8 cellular contexts compared by ENCODE assay signal in the genomic region with DNA sequence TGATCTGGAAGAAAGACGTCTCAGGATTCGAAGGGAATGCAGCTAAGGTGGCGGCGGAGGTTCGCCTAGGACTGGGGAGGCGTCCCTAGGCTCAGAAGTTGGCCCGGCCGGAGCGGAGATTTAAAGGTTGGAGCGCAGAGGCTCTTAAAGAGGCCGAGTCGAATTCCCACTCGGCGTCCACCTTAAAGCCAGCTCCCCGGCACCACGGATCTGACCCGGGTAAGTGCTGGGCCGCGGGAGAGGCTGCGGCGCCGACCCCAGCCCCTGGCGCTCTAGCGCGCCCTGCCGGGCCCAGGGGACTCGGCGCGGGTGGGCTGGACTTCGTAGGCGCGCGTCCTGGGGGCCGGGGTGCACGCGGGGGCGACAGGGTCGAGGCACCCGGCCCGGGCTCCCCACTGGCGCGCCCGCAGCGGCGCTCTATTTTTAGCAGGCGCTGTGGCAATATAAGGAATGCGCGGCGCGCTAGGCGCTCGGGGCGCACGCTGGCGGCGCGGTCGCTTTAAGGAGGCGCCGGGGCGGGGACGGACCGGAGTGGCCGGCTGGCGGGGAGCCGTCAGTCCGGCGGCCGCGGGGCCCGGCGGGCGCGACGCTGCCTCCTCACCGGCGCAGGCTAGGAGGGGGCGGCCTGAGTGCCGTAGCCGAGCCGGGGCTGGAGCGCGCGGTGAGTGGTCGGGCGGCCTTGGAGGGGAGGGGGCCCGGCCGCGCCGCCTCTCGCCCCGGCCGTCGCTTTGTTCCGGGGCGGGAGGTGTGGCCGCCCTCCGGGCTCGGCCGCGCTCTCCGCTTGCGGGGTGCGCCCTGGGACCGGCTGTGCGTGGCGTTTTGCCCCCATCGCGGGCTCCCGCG. TPM values are rescaled to one million over a fixed set of nuclear protein-coding genes. Genes with fewer than 3 reads are reported as not detected.
A peak's percentile ranks its signal among the peaks of the same experiment; 100 is the strongest.
DNase-seq lines count a peak whose midpoint lies in the region; ATAC-seq, FAIRE-seq and TF ChIP-seq lines count a peak whose summit lies in the region.

Gene MRAS (plus strand): TSS at position 473 of the 843 bp plus-strand sequence. CDS start 24,305 bp downstream, outside the sequence.

- peak within 1 kb of the TSS; percentile 13 for H2AK5ac ChIP-seq in trophoblast cell (ENCODE audit: low read length)

- ATAC-seq in GM12878, result no peak

- H3K36me3 ChIP-seq in CD8-positive, alpha-beta memory T cell (ENCODE audit: insufficient read depth, low read length), result no peaks in the 10 kb centered on the region
- H3K36me3 ChIP-seq in Peyer's patch (no peaks in the 10 kb centered on the region), GM12878 (ENCODE audit: control insufficient read depth in 2 of 2, insufficient read depth in 2 of 2, low read length in 1 of 2) (no peaks in the 10 kb centered on the region), trophoblast cell (ENCODE audit: control insufficient read depth in 1 of 2, insufficient read depth in 2 of 2, low read length in 2 of 2) (peaks cover 0 to 2% of the 10 kb centered on the region in 2 experiments)

- H2AFZ ChIP-seq in GM12878 (ENCODE audit: control insufficient read depth, low read depth, low read length) (no peak within 1 kb of the TSS), trophoblast cell (ENCODE audit: insufficient read depth, low read length, poor library complexity) (peak within 1 kb of the TSS; percentile 80)

- TF ChIP-seq EP300 in GM12878 (IDR thresholded peaks at IDR 0.05; ENCODE audit: borderline replicate concordance in 1 of 2, control insufficient read depth in 1 of 2, low read depth in 2 of 2, low read length in 2 of 2), result no peak

- POLR2A ChIA-PET in CD8-positive, alpha-beta memory T cell (lab: Charles Lee), result no interaction called here
- POLR2A ChIA-PET in GM12878 (lab: Charles Lee), result no interaction called here

- H3K4me1 Mint-ChIP-seq in CD8-positive, alpha-beta memory T cell, result peaks cover 7 to 13% (median 11%) of the 10 kb centered on the region in 3 donors

- BruUV-seq in GM12878 (replicated peaks; lab: Mats Ljungman, UMichigan), result no TSS peak

- peak within 1 kb of the TSS; percentile 84 for H3K14ac ChIP-seq in trophoblast cell (ENCODE audit: low read length)

- FAIRE-seq in GM12878 (lab: Jason Lieb, UNC), result no peak

- H3K4ac ChIP-seq in trophoblast cell (ENCODE audit: low read depth, low read length), result peak within 1 kb of the TSS; percentile 43

- no peaks in the 10 kb centered on the region for H3K36me3 Mint-ChIP-seq in CD8-positive, alpha-beta memory T cell

- TF ChIP-seq POLR2A in Peyer's patch (IDR thresholded peaks at IDR 0.05), result no peak
- no peak for TF ChIP-seq POLR2A in GM12878 (IDR thresholded peaks at IDR 0.05; ENCODE audit: low read depth, low read length)

- peak within 1 kb of the TSS; percentile 93 for H4K12ac ChIP-seq in trophoblast cell (ENCODE audit: low read depth, low read length)

- peak within 1 kb of the TSS; percentile 18 for H2BK5ac ChIP-seq in trophoblast cell (ENCODE audit: low read depth, low read length, poor library complexity)

- peak within 1 kb of the TSS; percentile 42; the same call in 1 of the 2 replicates for H3K4me2 ChIP-seq in GM12878 (ENCODE audit: control insufficient read depth, insufficient read depth)
- H3K4me2 ChIP-seq in trophoblast cell (ENCODE audit: low read length), result peak within 1 kb of the TSS; percentile 54

- in situ Hi-C loops in GM12878 (cut with MboI), result no loop called here

- RAD21 ChIA-PET in GM12878 (lab: Charles Lee; ENCODE audit: unreplicated experiment), result interaction anchor here (1.6 kb wide), 1 partner anchor 20 kb away, joined by 3 read pairs; no protein-coding TSS in a partner anchor

- DNase-seq in CD8-positive, alpha-beta memory T cell, result peak in 2 of 5 donors; percentile 14 to 31
- DNase-seq in HPDE6-E6E7 (ENCODE audit: extremely low spot score), result peak; percentile 34
- DNase-seq in Peyer's patch, result peak in 2 of 3 donors; percentile 69 to 71
- no peak for DNase-seq in GM12878 (ENCODE audit: low read depth, low spot score)
- DNase-seq in hepatic stellate cell (ENCODE audit: low spot score), result peak; percentile 75
- DNase-seq in trophoblast cell, result peak; percentile 71 to 85
- DNase-seq in NCI-H187 treated with DMSO at 0.1 percent for 48 hours (lab: John Stamatoyannopoulos, UW), result no peak
- no peak for DNase-seq in effector CD8-positive, alpha-beta T cell (lab: John Stamatoyannopoulos, UW)

- peak within 1 kb of the TSS; percentile 62 for H3K4me3 ChIP-seq in CD8-positive, alpha-beta memory T cell (ENCODE audit: low read length)
- peak within 1 kb of the TSS; percentile 49 to 75 (median 65) for H3K4me3 ChIP-seq in Peyer's patch
- H3K4me3 ChIP-seq in GM12878, result no peak within 1 kb of the TSS
- H3K4me3 ChIP-seq in trophoblast cell (ENCODE audit: low read depth, low read length), result peak within 1 kb of the TSS; percentile 79

- H4K91ac ChIP-seq in trophoblast cell (ENCODE audit: low read depth, low read length), result peak within 1 kb of the TSS; percentile 74

- H4K8ac ChIP-seq in trophoblast cell (ENCODE audit: low read depth, low read length), result peak within 1 kb of the TSS; percentile 88

- no peaks in the 10 kb centered on the region for H3K4me1 ChIP-seq in CD8-positive, alpha-beta memory T cell (ENCODE audit: insufficient read depth, low read length)
- H3K4me1 ChIP-seq in Peyer's patch, result no peaks in the 10 kb centered on the region
- no peaks in the 10 kb centered on the region for H3K4me1 ChIP-seq in GM12878 (ENCODE audit: control insufficient read depth, insufficient read depth, low read length)
- peaks cover 8 to 14% of the 10 kb centered on the region in 2 experiments for H3K4me1 ChIP-seq in trophoblast cell (ENCODE audit: control insufficient read depth in 1 of 2, insufficient read depth in 2 of 2, low read length in 2 of 2)

- H3K27ac Mint-ChIP-seq in CD8-positive, alpha-beta memory T cell, result peak within 1 kb of the TSS in 2 of 8 donors; percentile 54 to 83

- CTCF ChIA-PET in CD8-positive, alpha-beta memory T cell (lab: Charles Lee), result interaction anchor here (1.5 kb wide), 1 partner anchor 20 kb away, joined by 4 read pairs; no protein-coding TSS in a partner anchor
- CTCF ChIA-PET in GM12878 (lab: Yijun Ruan, JAX), result no interaction called here

- no peaks in the 10 kb centered on the region for H3K9me3 ChIP-seq in CD8-positive, alpha-beta memory T cell (ENCODE audit: low read length)
- H3K9me3 ChIP-seq in Peyer's patch, result no peaks in the 10 kb centered on the region
- H3K9me3 ChIP-seq in GM12878 (replicated peaks; ENCODE audit: control insufficient read depth, insufficient read depth, low read length), result no peaks in the 10 kb centered on the region
- H3K9me3 ChIP-seq in trophoblast cell (ENCODE audit: insufficient read depth, low read depth, low read length), result no peaks in the 10 kb centered on the region

- H3K23ac ChIP-seq in trophoblast cell (ENCODE audit: low read length), result no peak within 1 kb of the TSS

- H3K18ac ChIP-seq in trophoblast cell (ENCODE audit: low read length), result peak within 1 kb of the TSS; percentile 89

- no peaks in the 10 kb centered on the region for H3K27me3 ChIP-seq in CD8-positive, alpha-beta memory T cell (ENCODE audit: insufficient read depth, low read length, poor library complexity, severe bottlenecking)
- H3K27me3 ChIP-seq in Peyer's patch (no peaks in the 10 kb centered on the region), GM12878 (replicated peaks in 1 of 2; ENCODE audit: control insufficient read depth in 2 of 2, insufficient read depth in 2 of 2, low read length in 1 of 2) (peaks cover 9 to 29% of the 10 kb centered on the region in 2 experiments; a peak in 3 of 4 replicates), trophoblast cell (ENCODE audit: insufficient read depth, low read length) (no peaks in the 10 kb centered on the region)

- H3K27me3 Mint-ChIP-seq in CD8-positive, alpha-beta memory T cell, result peaks cover 39 to 47% of the 10 kb centered on the region in 2 donors

- peak within 1 kb of the TSS; percentile 63 for H2BK12ac ChIP-seq in trophoblast cell (ENCODE audit: low read length)

- peaks cover 0 to 1% (median 0%) of the 10 kb centered on the region in 5 donors for H3K9me3 Mint-ChIP-seq in CD8-positive, alpha-beta memory T cell

- H3K4me3 Mint-ChIP-seq in CD8-positive, alpha-beta memory T cell, result peak within 1 kb of the TSS; percentile 85 to 95 (median 89)

- 16% methylated on average over 85 of the region's 111 CpGs for WGBS in GM12878 (ENCODE audit: insufficient coverage, insufficient replicate concordance, low lambda C conversion rate, missing lambda C conversion rate)
- WGBS in trophoblast cell (ENCODE audit: extremely low coverage, insufficient coverage, insufficient read length), result no CpG with 5 or more reads among the region's 111 CpGs

- SMC1A ChIA-PET in GM12878 (lab: Charles Lee; ENCODE audit: uncharacterized antibody, unreplicated experiment), result no interaction called here

- H3K27ac ChIP-seq in CD8-positive, alpha-beta memory T cell (ENCODE audit: low read depth, low read length), result no peak within 1 kb of the TSS
- H3K27ac ChIP-seq in Peyer's patch, result peak within 1 kb of the TSS; percentile 53 to 86 (median 76)
- no peak within 1 kb of the TSS for H3K27ac ChIP-seq in GM12878 (ENCODE audit: control insufficient read depth, insufficient read depth)
- peak within 1 kb of the TSS; percentile 44 for H3K27ac ChIP-seq in trophoblast cell (ENCODE audit: low read depth, low read length)

- H2BK120ac ChIP-seq in trophoblast cell (ENCODE audit: insufficient read depth, low read length, poor library complexity), result peak within 1 kb of the TSS; percentile 59

- no peaks in the 10 kb centered on the region; the same call in 1 of the 2 replicates for H4K20me1 ChIP-seq in GM12878 (ENCODE audit: control insufficient read depth, insufficient read depth)

- H3K79me1 ChIP-seq in trophoblast cell (ENCODE audit: low read length), result peaks cover 14% of the 10 kb centered on the region

- TF ChIP-seq RAD21 in GM12878 (IDR thresholded peaks at IDR 0.05; ENCODE audit: insufficient read depth, low read depth, low read length), result no peak

- H3K9ac ChIP-seq in GM12878 (ENCODE audit: control insufficient read depth, insufficient read depth, low read length), result no peak within 1 kb of the TSS
- peak within 1 kb of the TSS; percentile 25 for H3K9ac ChIP-seq in trophoblast cell (ENCODE audit: low read length)

- TF ChIP-seq CTCF in Peyer's patch (IDR thresholded peaks at IDR 0.05), result peak in 2 of 6 experiments; percentile 21 to 27
- no peak for TF ChIP-seq CTCF in GM12878 (IDR thresholded peaks at IDR 0.05 in 2 of 3, conservative IDR thresholded peaks at IDR 0.05 in 1 of 3; ENCODE audit: control insufficient read depth in 2 of 3, extremely low read depth in 1 of 3, insufficient read depth in 1 of 3, low read depth in 3 of 3, low read length in 3 of 3)

- intact Hi-C loops in GM12878 (cut with micrococcal nuclease; ENCODE audit: unreplicated experiment), result no loop called here

- H3K79me2 ChIP-seq in GM12878 (ENCODE audit: control insufficient read depth, insufficient read depth, low read length), result no peaks in the 10 kb centered on the region
- H3K79me2 ChIP-seq in trophoblast cell (ENCODE audit: control insufficient read depth, insufficient read depth, low read length, poor library complexity), result peaks cover 4% of the 10 kb centered on the region

RNA-seq across cellular contexts. Expression of gene MRAS, which starts in this region (rescaled TPM):
- under 1 TPM; 0.28 to 0.38 TPM for total RNA-seq in CD8-positive, alpha-beta memory T cell
- polyA plus RNA-seq in CD8-positive, alpha-beta memory T cell, result 0.38 TPM
- total RNA-seq in Peyer's patch (1 to 10 TPM; 1.2 to 7.4 (median 3.0) TPM), GM12878 (2014; rRNA removed) (0.23 TPM in 1 of 2 replicates, not detected in the other), GM12878 (2014; rRNA removed; fragmentation: Illumina TruSeq; extraction: Trizol) (not detected in 2 replicates), GM12878 (2021) (0.44 and 0.45 TPM in 2 replicates)
- total RNA-seq in GM12878 (2013; cell fraction: nucleolus; rRNA removed), result not detected in 2 replicates
- polyA plus RNA-seq in GM12878 (2011; ENCODE audit: low read depth), result not detected
- polyA plus RNA-seq in GM12878 (2011; rRNA removed) (0.11 TPM in 1 of 2 replicates, not detected in the other), GM12878 (2014; fragmentation: Illumina TruSeq; extraction: Trizol) (0.01 TPM in 1 of 2 replicates, not detected in the other), GM12878 (2014; fragmentation: Nextera tagmentation; extraction: Ambion mirVana) (not detected), GM12878 (2014; rRNA removed) (not detected in 2 replicates), GM12878 (2016; fragmentation: Nextera tagmentation; extraction: Ambion mirVana) (not detected)
- 0.03 TPM in 1 of 2 replicates, not detected in the other for polyA plus RNA-seq in GM12878 (2011; cell fraction: cytosol; rRNA removed)
- not detected in 2 replicates for polyA plus RNA-seq in GM12878 (2011; cell fraction: nucleus; rRNA removed)
- polyA plus RNA-seq in GM12878 (2012), result not detected in 2 replicates
- polyA minus RNA-seq in GM12878 (2011; rRNA and poly(A)+ RNA removed), result not detected in 2 replicates
- polyA minus RNA-seq in GM12878 (2011; cell fraction: cytosol; rRNA and poly(A)+ RNA removed), result not detected in 2 replicates
- polyA minus RNA-seq in GM12878 (2011; cell fraction: nucleus; rRNA and poly(A)+ RNA removed), result not detected in 2 replicates
- polyA plus RNA-seq in trophoblast cell (2013), result 22.2 and 22.6 TPM in 2 replicates

Comparison
In these comparisons a context has a peak if more than half of its experiments do, and no peak if none do; other contexts are left out.
1. DNase-seq: peak in HPDE6-E6E7 (single experiment), Peyer's patch (2 of 3), hepatic stellate cell (single experiment) and trophoblast cell (2 of 2); none in GM12878 (single experiment), NCI-H187 treated with DMSO at 0.1 percent for 48 hours (single experiment) and effector CD8-positive, alpha-beta T cell (single experiment).
2. H3K27ac ChIP-seq: peak in Peyer's patch (4 of 4) and trophoblast cell (single experiment); none in CD8-positive, alpha-beta memory T cell (single experiment) and GM12878 (single experiment).